In genomic region chr1:152811050-152811449, GRCh38 we compare ENCODE assay signal across 33 cellular contexts. TPM values are rescaled to one million over a fixed set of nuclear protein-coding genes. Genes with fewer than 3 reads are reported as not detected.
"Had no signal": no experiment of that assay in that cellular context is flagged by ENCODE, and none has a peak within 500 bp of the region (broad histone marks: within the 10 kb centered on the region; RNA-seq: fewer than 3 reads in every experiment).

No MANE protein-coding gene starts in this region.

- H3K36me3 Mint-ChIP-seq: activated CD4-positive, alpha-beta memory T cell treated with anti-CD3 and anti-CD28 coated beads for 36 hours had no signal

- H3K4me3 Mint-ChIP-seq: activated CD4-positive, alpha-beta memory T cell treated with anti-CD3 and anti-CD28 coated beads for 36 hours; activated CD4-positive, alpha-beta T cell treated with anti-CD3 and anti-CD28 coated beads, Interleukin-2, amount 10 ng/mL, durations not matched to agents 7 days and 5 days; activated naive CD4-positive, alpha-beta T cell treated with anti-CD3 and anti-CD28 coated beads for 36 hours; activated naive CD8-positive, alpha-beta T cell; activated T-helper 17 cell treated with anti-CD3 and anti-CD28 coated beads, Interleukin-2, amount 50 U/mL, for 72 hours had no signal

- H3K9me3 ChIP-seq: MG63, SJCRH30, SK-N-SH had no signal

- H3K4me1 ChIP-seq: SJCRH30 had no signal

- H3K27me3 ChIP-seq: brain microvascular endothelial cell, SJCRH30 had no signal

- H3K4me1 Mint-ChIP-seq: activated CD4-positive, alpha-beta T cell treated with anti-CD3 and anti-CD28 coated beads, Interleukin-2, amount 10 ng/mL, durations not matched to agents 7 days and 5 days; activated T-helper 17 cell treated with anti-CD3 and anti-CD28 coated beads, Interleukin-2, amount 50 U/mL, for 72 hours had no signal

- ATAC-seq: activated T-helper 17 cell treated with anti-CD3 and anti-CD28 coated beads, Interleukin-2, amount 50 U/mL, for 72 hours had no signal

- DNase-seq: activated CD4-positive, alpha-beta memory T cell treated with anti-CD3 and anti-CD28 coated beads for 36 hours; activated CD4-positive, alpha-beta T cell treated with anti-CD3 and anti-CD28 coated beads, Interleukin-2, amount 10 ng/mL, durations not matched to agents 7 days and 5 days; activated CD4-positive, CD25-positive, alpha-beta regulatory T cell; activated CD8-positive, alpha-beta memory T cell treated with anti-CD3 and anti-CD28 coated beads for 24 hours; activated gamma-delta T cell; activated naive CD4-positive, alpha-beta T cell treated with anti-CD3 and anti-CD28 coated beads for 36 hours; activated T-cell treated with anti-CD3 and anti-CD28 coated beads, Interleukin-2, amount 50 U/mL, for 48 hours; amygdala; brain microvascular endothelial cell; caudate nucleus; KG1; MG63; MV-4-11; NCI-H1092 treated with DMSO at 0.1 percent for 48 hours; NCI-H1417 treated with DMSO at 0.1 percent for 48 hours; NCI-H1694; NCI-H2029; NCI-H2107; NCI-H2171 treated with DMSO at 0.1 percent for 48 hours; NCI-H226; NCI-H526 treated with DMSO at 0.1 percent for 48 hours; NCI-H82; Right ventricle myocardium superior; SJCRH30; SK-N-SH; T-helper 1 cell had no signal

- H3K4me3 ChIP-seq: MG63, SJCRH30 had no signal

- H3K36me3 ChIP-seq: brain microvascular endothelial cell, MG63, SJCRH30 had no signal

- H3K9me3 Mint-ChIP-seq: activated CD4-positive, alpha-beta memory T cell treated with anti-CD3 and anti-CD28 coated beads for 36 hours; activated CD4-positive, alpha-beta T cell treated with anti-CD3 and anti-CD28 coated beads, Interleukin-2, amount 10 ng/mL, durations not matched to agents 7 days and 5 days; activated naive CD4-positive, alpha-beta T cell treated with anti-CD3 and anti-CD28 coated beads for 36 hours had no signal

- H3K27ac ChIP-seq: brain microvascular endothelial cell, SJCRH30, VCaP had no signal

- H3K27ac Mint-ChIP-seq: activated CD4-positive, alpha-beta memory T cell treated with anti-CD3 and anti-CD28 coated beads for 36 hours; activated CD4-positive, alpha-beta T cell treated with anti-CD3 and anti-CD28 coated beads, Interleukin-2, amount 10 ng/mL, durations not matched to agents 7 days and 5 days; activated naive CD4-positive, alpha-beta T cell treated with anti-CD3 and anti-CD28 coated beads for 36 hours; activated naive CD8-positive, alpha-beta T cell; activated T-helper 17 cell treated with anti-CD3 and anti-CD28 coated beads, Interleukin-2, amount 50 U/mL, for 72 hours had no signal

RNA-seq across cellular contexts. Expression of gene LCE1B, which starts 0.7 kb away (rescaled TPM):
- total RNA-seq: activated CD4-positive, alpha-beta memory T cell treated with anti-CD3 and anti-CD28 coated beads for 36 hours; activated CD4-positive, alpha-beta T cell treated with anti-CD3 and anti-CD28 coated beads, Interleukin-2, amount 10 ng/mL, durations not matched to agents 7 days and 5 days; activated naive CD4-positive, alpha-beta T cell treated with anti-CD3 and anti-CD28 coated beads for 36 hours; activated T-helper 17 cell treated with anti-CD3 and anti-CD28 coated beads, Interleukin-2, amount 50 U/mL, for 72 hours; astrocyte; NCI-H460; Right ventricle myocardium superior; RPMI7951; SJCRH30; T-helper 2 cell treated with Interferon-gamma antibody and Interleukin-4, amounts not matched to agents 100 ng/mL and 5 ng/mL, for 36 hours had no signal

RNA-seq across cellular contexts. Expression of gene LCE1C, which starts 4.6 kb away (rescaled TPM):
- total RNA-seq: activated CD4-positive, alpha-beta memory T cell treated with anti-CD3 and anti-CD28 coated beads for 36 hours; activated CD4-positive, alpha-beta T cell treated with anti-CD3 and anti-CD28 coated beads, Interleukin-2, amount 10 ng/mL, durations not matched to agents 7 days and 5 days; activated naive CD4-positive, alpha-beta T cell treated with anti-CD3 and anti-CD28 coated beads for 36 hours; activated T-helper 17 cell treated with anti-CD3 and anti-CD28 coated beads, Interleukin-2, amount 50 U/mL, for 72 hours; astrocyte; NCI-H460; Right ventricle myocardium superior; RPMI7951; SJCRH30; T-helper 2 cell treated with Interferon-gamma antibody and Interleukin-4, amounts not matched to agents 100 ng/mL and 5 ng/mL, for 36 hours had no signal

RNA-seq across cellular contexts. Expression of gene LCE1D, which starts 14.5 kb away (rescaled TPM):
- total RNA-seq: activated CD4-positive, alpha-beta memory T cell treated with anti-CD3 and anti-CD28 coated beads for 36 hours; activated CD4-positive, alpha-beta T cell treated with anti-CD3 and anti-CD28 coated beads, Interleukin-2, amount 10 ng/mL, durations not matched to agents 7 days and 5 days; activated naive CD4-positive, alpha-beta T cell treated with anti-CD3 and anti-CD28 coated beads for 36 hours; activated T-helper 17 cell treated with anti-CD3 and anti-CD28 coated beads, Interleukin-2, amount 50 U/mL, for 72 hours; astrocyte; NCI-H460; Right ventricle myocardium superior; RPMI7951; SJCRH30; T-helper 2 cell treated with Interferon-gamma antibody and Interleukin-4, amounts not matched to agents 100 ng/mL and 5 ng/mL, for 36 hours had no signal

RNA-seq across cellular contexts. Expression of gene LCE1A, which starts 16.2 kb away (rescaled TPM):
- total RNA-seq: activated CD4-positive, alpha-beta memory T cell treated with anti-CD3 and anti-CD28 coated beads for 36 hours; activated CD4-positive, alpha-beta T cell treated with anti-CD3 and anti-CD28 coated beads, Interleukin-2, amount 10 ng/mL, durations not matched to agents 7 days and 5 days; activated naive CD4-positive, alpha-beta T cell treated with anti-CD3 and anti-CD28 coated beads for 36 hours; activated T-helper 17 cell treated with anti-CD3 and anti-CD28 coated beads, Interleukin-2, amount 50 U/mL, for 72 hours; astrocyte; NCI-H460; Right ventricle myocardium superior; RPMI7951; SJCRH30; T-helper 2 cell treated with Interferon-gamma antibody and Interleukin-4, amounts not matched to agents 100 ng/mL and 5 ng/mL, for 36 hours had no signal

RNA-seq across cellular contexts. Expression of gene LCE1E, which starts 25.0 kb away (rescaled TPM):
- total RNA-seq: activated CD4-positive, alpha-beta memory T cell treated with anti-CD3 and anti-CD28 coated beads for 36 hours; activated CD4-positive, alpha-beta T cell treated with anti-CD3 and anti-CD28 coated beads, Interleukin-2, amount 10 ng/mL, durations not matched to agents 7 days and 5 days; activated naive CD4-positive, alpha-beta T cell treated with anti-CD3 and anti-CD28 coated beads for 36 hours; activated T-helper 17 cell treated with anti-CD3 and anti-CD28 coated beads, Interleukin-2, amount 50 U/mL, for 72 hours; astrocyte; NCI-H460; Right ventricle myocardium superior; RPMI7951; SJCRH30; T-helper 2 cell treated with Interferon-gamma antibody and Interleukin-4, amounts not matched to agents 100 ng/mL and 5 ng/mL, for 36 hours had no signal
